ENCODE assay signal across 8 cellular contexts in genomic region chr13:91349992-91350911, GRCh38. TPM values are rescaled to one million over a fixed set of nuclear protein-coding genes. Genes with fewer than 3 reads are reported as not detected.
DNase-seq lines count a peak whose midpoint lies in the region; ATAC-seq and TF ChIP-seq lines count a peak whose summit lies in the region.

No MANE protein-coding gene starts in this region.

- WGBS in aorta, 2 donors, result 75 to 81% methylated on average over 5 of the region's 5 CpGs

- no peaks in the 10 kb centered on the region for H3K27me3 Mint-ChIP-seq in natural killer cell (ENCODE audit: low read depth in 2 of 2)

- H3K27ac Mint-ChIP-seq in natural killer cell, result peak overlapping the region in 1 of 2 donors; percentile 83

- H3K4me3 ChIP-seq in GM08714 (ENCODE audit: low read length) (peak overlapping the region; percentile 94), LNCaP clone FGC (ENCODE audit: low read depth, low read length) (peak overlapping the region; percentile 68), brain microvascular endothelial cell (ENCODE audit: low read depth, low read length) (peak overlapping the region; percentile 76), aorta (ENCODE audit: low read length in 2 of 2) (no peak overlapping the region)

- H3K36me3 ChIP-seq in brain microvascular endothelial cell (replicated peaks) (peaks cover 31% of the 10 kb centered on the region), aorta (ENCODE audit: control insufficient read depth in 1 of 2, insufficient read depth in 2 of 2, low read length in 1 of 2) (peaks cover 2% of the 10 kb centered on the region in 2 donors)

- TF ChIP-seq CTCF in LNCaP clone FGC (IDR thresholded peaks at IDR 0.05; ENCODE audit: control insufficient read depth, extremely low read depth, insufficient read depth) (no peak), brain microvascular endothelial cell (IDR thresholded peaks at IDR 0.05; ENCODE audit: low read depth, low read length, missing control alignments) (no peak), natural killer cell (IDR thresholded peaks at IDR 0.05) (no peak)

- ATAC-seq in natural killer cell, result no peak
- no peak for ATAC-seq in HG02938 (IDR thresholded peaks at IDR 0.05; ENCODE audit: unreplicated experiment)
- no peak for ATAC-seq in aorta (ENCODE audit: low FRiP score)

- H3K36me3 Mint-ChIP-seq in natural killer cell, result peaks cover 13% of the 10 kb centered on the region

- H3K27me3 ChIP-seq in brain microvascular endothelial cell (replicated peaks), result peaks cover 11% of the 10 kb centered on the region
- H3K27me3 ChIP-seq in aorta (ENCODE audit: control insufficient read depth in 1 of 2, insufficient read depth in 2 of 2, low read length in 1 of 2), result no peaks in the 10 kb centered on the region

- no peaks in the 10 kb centered on the region for H3K9me3 ChIP-seq in aorta (ENCODE audit: control insufficient read depth, low read length)

- intact Hi-C loops in natural killer cell (cut with micrococcal nuclease) (loop anchor here (1.0 kb wide), 2 partner anchors 37 to 48 kb away; partner anchors contain the start of gene GPC5), aorta (cut with DNase I) (loop anchor here in 1 of 2 donors (5.0 kb wide), 1 partner anchor 47 kb away; the partner anchor contains the start of gene GPC5)

- in situ Hi-C loops in brain microvascular endothelial cell (cut with HindIII; ENCODE audit: low pct_ligation_motif_present, low sequenced_read_pairs), result no loop called here

- DNase-seq in LNCaP clone FGC (ENCODE audit: low read depth) (no peak), brain microvascular endothelial cell (no peak), natural killer cell (no peak), NCI-H2227 treated with DMSO at 0.1 percent for 48 hours (lab: John Stamatoyannopoulos, UW) (no peak), aorta (no peak), middle frontal gyrus (ENCODE audit: extremely low spot score, low spot score) (no peak)

- peaks cover 0 to 2% of the 10 kb centered on the region in 2 donors for H3K4me1 ChIP-seq in aorta (ENCODE audit: control insufficient read depth in 1 of 2, insufficient read depth in 2 of 2, low read length in 2 of 2)

- H3K4me3 Mint-ChIP-seq in natural killer cell, result peak overlapping the region; percentile 92

- H3K9me3 Mint-ChIP-seq in natural killer cell, result no peaks in the 10 kb centered on the region

- H3K4me1 Mint-ChIP-seq in natural killer cell, result peaks cover 16% of the 10 kb centered on the region in 2 donors

- no peak overlapping the region for H3K27ac ChIP-seq in brain microvascular endothelial cell
- no peak overlapping the region for H3K27ac ChIP-seq in aorta (ENCODE audit: low read depth in 1 of 2, low read length in 2 of 2)

RNA-seq across cellular contexts. Expression of gene MIR17HG, which starts 2.8 kb away (rescaled TPM):
- total RNA-seq in natural killer cell (1 to 10 TPM; 2.2 to 8.1 (median 6.1) TPM), aorta (1 to 10 TPM; 5.0 to 7.7 TPM)
- 1 to 10 TPM; 1.0 to 2.6 TPM for polyA plus RNA-seq in aorta

RNA-seq across cellular contexts. Expression of gene GPC5, which starts 48.2 kb away (rescaled TPM):
- total RNA-seq in natural killer cell (not detected), aorta (1 to 10 TPM in 1 of 2 donors, under 1 TPM in 1; 0.97 to 1.5 TPM)
- polyA plus RNA-seq in aorta, result not detected

Comparison
In these comparisons a context has a peak if more than half of its experiments do, and no peak if none do; other contexts are left out.
1. H3K4me3 ChIP-seq: peak in GM08714 (single experiment), LNCaP clone FGC (single experiment) and brain microvascular endothelial cell (single experiment); none in aorta (0 of 2).